Comparison of ENCODE assay signal across 21 cellular contexts in genomic region chr5:60386398-60386797, GRCh38.
"Had no signal": no experiment of that assay in that cellular context is flagged by ENCODE, and none has a peak within 500 bp of the region (broad histone marks: within the 10 kb centered on the region; RNA-seq: fewer than 3 reads in every experiment).

No MANE protein-coding gene starts in this region.

- H3K27ac Mint-ChIP-seq: activated naive CD4-positive, alpha-beta T cell treated with anti-CD3 and anti-CD28 coated beads, Interleukin-2, amount 50 U/mL, for 72 hours; activated T-cell treated with anti-CD3 and anti-CD28 coated beads, Interleukin-2, amount 50 U/mL, for 24 hours; activated T-helper 17 cell treated with anti-CD3 and anti-CD28 coated beads, Interleukin-2, amount 50 U/mL, for 72 hours; nephron; stimulated activated effector memory CD8-positive, alpha-beta T cell treated with anti-CD3 and anti-CD28 coated beads, Interleukin-12 subunit alpha, Interleukin-12 subunit beta, amount 100 ng/mL, for 72 hours; stimulated activated naive CD8-positive, alpha-beta T cell treated with anti-CD3 and anti-CD28 coated beads, Interleukin-15, amount 100 ng/mL, for 72 hours had no signal

- H3K4me1 Mint-ChIP-seq: activated T-helper 17 cell treated with anti-CD3 and anti-CD28 coated beads, Interleukin-2, amount 50 U/mL, for 72 hours; stimulated activated effector memory CD8-positive, alpha-beta T cell treated with anti-CD3 and anti-CD28 coated beads, Interleukin-12 subunit alpha, Interleukin-12 subunit beta, amount 100 ng/mL, for 72 hours; stimulated activated naive CD8-positive, alpha-beta T cell treated with anti-CD3 and anti-CD28 coated beads, Interleukin-15, amount 100 ng/mL, for 72 hours had no signal

- ATAC-seq: activated naive CD4-positive, alpha-beta T cell treated with anti-CD3 and anti-CD28 coated beads, Interleukin-2, amount 50 U/mL, for 72 hours; activated T-helper 17 cell treated with anti-CD3 and anti-CD28 coated beads, Interleukin-2, amount 50 U/mL, for 72 hours; esophagus mucosa; pancreas; right lobe of liver; stimulated activated effector memory CD8-positive, alpha-beta T cell treated with anti-CD3 and anti-CD28 coated beads, Interleukin-12 subunit alpha, Interleukin-12 subunit beta, amount 100 ng/mL, for 72 hours; stimulated activated naive CD8-positive, alpha-beta T cell treated with anti-CD3 and anti-CD28 coated beads, Interleukin-15, amount 100 ng/mL, for 72 hours had no signal

- H3K27me3 ChIP-seq: pancreas, right lobe of liver, suprapubic skin, tibial nerve had no signal

- H3K9me3 Mint-ChIP-seq: activated T-cell treated with anti-CD3 and anti-CD28 coated beads, Interleukin-2, amount 50 U/mL, for 24 hours; activated T-helper 17 cell treated with anti-CD3 and anti-CD28 coated beads, Interleukin-2, amount 50 U/mL, for 72 hours; nephron; stimulated activated naive CD8-positive, alpha-beta T cell treated with anti-CD3 and anti-CD28 coated beads, Interleukin-15, amount 100 ng/mL, for 72 hours had no signal

- H3K4me3 Mint-ChIP-seq: activated T-cell treated with anti-CD3 and anti-CD28 coated beads, Interleukin-2, amount 50 U/mL, for 24 hours; activated T-helper 17 cell treated with anti-CD3 and anti-CD28 coated beads, Interleukin-2, amount 50 U/mL, for 72 hours; nephron; stimulated activated effector memory CD8-positive, alpha-beta T cell treated with anti-CD3 and anti-CD28 coated beads, Interleukin-12 subunit alpha, Interleukin-12 subunit beta, amount 100 ng/mL, for 72 hours; stimulated activated naive CD8-positive, alpha-beta T cell treated with anti-CD3 and anti-CD28 coated beads, Interleukin-15, amount 100 ng/mL, for 72 hours had no signal

- H3K27me3 Mint-ChIP-seq: activated T-cell treated with anti-CD3 and anti-CD28 coated beads, Interleukin-2, amount 50 U/mL, for 24 hours; activated T-helper 17 cell treated with anti-CD3 and anti-CD28 coated beads, Interleukin-2, amount 50 U/mL, for 72 hours had no signal

- H3K4me1 ChIP-seq: left ventricle myocardium inferior, pancreas, right lobe of liver, suprapubic skin, tibial nerve had no signal

- H3K36me3 Mint-ChIP-seq: activated naive CD4-positive, alpha-beta T cell treated with anti-CD3 and anti-CD28 coated beads, Interleukin-2, amount 50 U/mL, for 72 hours; stimulated activated effector memory CD8-positive, alpha-beta T cell treated with anti-CD3 and anti-CD28 coated beads, Interleukin-12 subunit alpha, Interleukin-12 subunit beta, amount 100 ng/mL, for 72 hours had no signal

- DNase-seq: activated CD4-positive, alpha-beta T cell treated with anti-CD3 and anti-CD28 coated beads for 1 hour; activated CD4-positive, alpha-beta T cell treated with anti-CD3 and anti-CD28 coated beads, Interleukin-2, amount 50 U/mL, for 1 hour; activated T-cell treated with anti-CD3 and anti-CD28 coated beads, Interleukin-2, amount 50 U/mL, for 24 hours; aorta; central memory CD4-positive, alpha-beta T cell; effector memory CD4-positive, alpha-beta T cell; foreskin melanocyte; left ventricle myocardium inferior; pancreas; right lobe of liver; small intestine; stimulated activated CD4-positive, alpha-beta T cell treated with anti-CD3 and anti-CD28 coated beads, Interleukin-2, amount 100 ng/mL, for 24 hours; stimulated activated naive CD8-positive, alpha-beta T cell treated with anti-CD3 and anti-CD28 coated beads, Interleukin-15, amount 100 ng/mL, for 72 hours had no signal

- H3K9me3 ChIP-seq: left ventricle myocardium inferior, pancreas, right lobe of liver, suprapubic skin, tibial nerve had no signal

- H3K4me3 ChIP-seq: left ventricle myocardium inferior, pancreas, right lobe of liver, suprapubic skin, tibial nerve had no signal

- H3K27ac ChIP-seq: left ventricle myocardium inferior, pancreas, right lobe of liver, suprapubic skin, tibial nerve had no signal

- FAIRE-seq: colon, small intestine had no signal

- H3K36me3 ChIP-seq: left ventricle myocardium inferior, pancreas, right lobe of liver, suprapubic skin, tibial nerve had no signal
